1 cellular context compared by ENCODE assay signal in the genomic region with DNA sequence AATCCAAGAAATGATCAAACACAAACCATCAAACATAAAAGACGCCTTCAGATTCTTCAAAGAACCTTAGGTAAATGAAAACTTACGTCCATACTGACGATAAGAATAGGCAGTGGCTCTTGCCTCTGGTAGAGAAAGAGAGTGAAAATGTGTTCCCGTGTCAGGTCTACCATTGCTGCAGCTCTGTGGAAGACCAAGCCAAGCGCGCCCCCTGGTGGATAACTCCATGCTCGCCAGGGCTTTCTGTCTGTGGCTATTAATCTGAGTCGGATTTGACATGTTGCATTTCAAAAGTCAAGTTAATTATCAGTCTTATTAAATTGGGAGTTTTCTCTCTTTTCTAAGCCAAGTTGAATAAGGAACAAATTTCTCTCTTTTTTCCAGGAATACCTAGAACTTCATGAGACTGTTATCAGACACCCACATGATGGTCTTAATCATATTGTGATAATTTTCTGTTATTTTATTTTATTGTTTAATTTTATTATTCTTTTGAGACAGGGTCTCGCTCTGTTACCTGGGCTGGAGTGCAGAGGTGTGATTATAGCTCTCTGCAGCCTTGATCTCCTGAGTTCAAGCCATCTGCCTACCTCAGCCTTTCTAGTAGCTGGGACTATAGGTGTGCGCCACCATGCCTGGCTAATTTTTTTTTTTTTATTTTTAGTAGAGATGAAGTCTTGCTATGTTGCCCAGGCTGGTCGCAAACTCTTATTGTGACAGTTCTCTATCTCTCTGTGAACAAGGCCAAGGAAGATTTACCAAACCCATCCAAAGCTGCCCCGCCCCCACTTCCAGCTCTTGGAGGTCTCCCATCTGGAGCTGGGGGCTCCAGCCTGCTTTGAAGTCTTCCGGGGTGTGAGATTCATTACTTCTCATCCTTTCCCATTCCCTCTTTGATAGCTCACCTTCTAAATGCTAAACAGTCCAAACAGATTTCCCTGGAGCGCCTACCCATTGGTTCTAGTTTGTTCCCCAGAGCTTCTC.
TF ChIP-seq lines count a peak whose summit lies in the region.

No MANE protein-coding gene starts in this region.

TF ChIP-seq in K562, 482 proteins besides CTCF, POLR2A, EP300 and RAD21 (continued from another document and continues in another):
- TF ChIP-seq STAG1 (CRISPR knock-in tag; IDR thresholded peaks at IDR 0.05; ENCODE audit: borderline replicate concordance) = peak; percentile 81; the same call in 1 of the 2 replicates
- TF ChIP-seq KLF16 (IDR thresholded peaks at IDR 0.05) = peak; percentile 35; the same call in 1 of the 2 replicates
- TF ChIP-seq ZNF24 (IDR thresholded peaks at IDR 0.05) = peak; percentile 49; the same call in 1 of the 2 replicates
- peak; percentile 53; the same call in 1 of the 2 replicates for TF ChIP-seq JUND (IDR thresholded peaks at IDR 0.05; ENCODE audit: borderline replicate concordance, low read depth, low read length)
- TF ChIP-seq JUND (tag; IDR thresholded peaks at IDR 0.05; ENCODE audit: borderline replicate concordance, low read depth, low read length) = no peak; the same call in 2 of the 3 replicates
- TF ChIP-seq TEAD2 (tag; IDR thresholded peaks at IDR 0.05) = no peak
- TF ChIP-seq ZC3H11A (IDR thresholded peaks at IDR 0.05; ENCODE audit: low read depth, low read length) = no peak
- peak; percentile 61; the same call in 1 of the 2 replicates for TF ChIP-seq NBN (IDR thresholded peaks at IDR 0.05; ENCODE audit: low read depth)
- TF ChIP-seq ZNF174 (CRISPR knock-in tag; IDR thresholded peaks at IDR 0.05) = no peak
- TF ChIP-seq, protein P1, sequence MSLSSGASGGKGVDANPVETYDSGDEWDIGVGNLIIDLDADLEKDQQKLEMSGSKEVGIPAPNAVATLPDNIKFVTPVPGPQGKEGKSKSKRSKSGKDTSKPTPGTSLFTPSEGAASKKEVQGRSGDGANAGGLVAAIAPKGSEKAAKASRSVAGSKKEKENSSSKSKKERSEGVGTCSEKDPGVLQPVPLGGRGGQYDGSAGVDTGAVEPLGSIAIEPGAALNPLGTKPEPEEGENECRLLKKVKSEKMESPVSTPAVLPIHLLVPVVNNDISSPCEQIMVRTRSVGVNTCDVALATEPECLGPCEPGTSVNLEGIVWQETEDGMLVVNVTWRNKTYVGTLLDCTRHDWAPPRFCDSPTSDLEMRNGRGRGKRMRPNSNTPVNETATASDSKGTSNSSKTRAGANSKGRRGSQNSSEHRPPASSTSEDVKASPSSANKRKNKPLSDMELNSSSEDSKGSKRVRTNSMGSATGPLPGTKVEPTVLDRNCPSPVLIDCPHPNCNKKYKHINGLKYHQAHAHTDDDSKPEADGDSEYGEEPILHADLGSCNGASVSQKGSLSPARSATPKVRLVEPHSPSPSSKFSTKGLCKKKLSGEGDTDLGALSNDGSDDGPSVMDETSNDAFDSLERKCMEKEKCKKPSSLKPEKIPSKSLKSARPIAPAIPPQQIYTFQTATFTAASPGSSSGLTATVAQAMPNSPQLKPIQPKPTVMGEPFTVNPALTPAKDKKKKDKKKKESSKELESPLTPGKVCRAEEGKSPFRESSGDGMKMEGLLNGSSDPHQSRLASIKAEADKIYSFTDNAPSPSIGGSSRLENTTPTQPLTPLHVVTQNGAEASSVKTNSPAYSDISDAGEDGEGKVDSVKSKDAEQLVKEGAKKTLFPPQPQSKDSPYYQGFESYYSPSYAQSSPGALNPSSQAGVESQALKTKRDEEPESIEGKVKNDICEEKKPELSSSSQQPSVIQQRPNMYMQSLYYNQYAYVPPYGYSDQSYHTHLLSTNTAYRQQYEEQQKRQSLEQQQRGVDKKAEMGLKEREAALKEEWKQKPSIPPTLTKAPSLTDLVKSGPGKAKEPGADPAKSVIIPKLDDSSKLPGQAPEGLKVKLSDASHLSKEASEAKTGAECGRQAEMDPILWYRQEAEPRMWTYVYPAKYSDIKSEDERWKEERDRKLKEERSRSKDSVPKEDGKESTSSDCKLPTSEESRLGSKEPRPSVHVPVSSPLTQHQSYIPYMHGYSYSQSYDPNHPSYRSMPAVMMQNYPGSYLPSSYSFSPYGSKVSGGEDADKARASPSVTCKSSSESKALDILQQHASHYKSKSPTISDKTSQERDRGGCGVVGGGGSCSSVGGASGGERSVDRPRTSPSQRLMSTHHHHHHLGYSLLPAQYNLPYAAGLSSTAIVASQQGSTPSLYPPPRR (CRISPR knock-in tag; IDR thresholded peaks at IDR 0.05; ENCODE audit: borderline replicate concordance) = no peak
- TF ChIP-seq NFATC3 (IDR thresholded peaks at IDR 0.05) = no peak
- no peak for TF ChIP-seq TARDBP (IDR thresholded peaks at IDR 0.05)
- TF ChIP-seq CEBPB (tag; IDR thresholded peaks at IDR 0.05) = no peak
- TF ChIP-seq RBM22 (IDR thresholded peaks at IDR 0.05; ENCODE audit: low read depth, low read length, poor library complexity, severe bottlenecking) = no peak
- TF ChIP-seq, protein P2, sequence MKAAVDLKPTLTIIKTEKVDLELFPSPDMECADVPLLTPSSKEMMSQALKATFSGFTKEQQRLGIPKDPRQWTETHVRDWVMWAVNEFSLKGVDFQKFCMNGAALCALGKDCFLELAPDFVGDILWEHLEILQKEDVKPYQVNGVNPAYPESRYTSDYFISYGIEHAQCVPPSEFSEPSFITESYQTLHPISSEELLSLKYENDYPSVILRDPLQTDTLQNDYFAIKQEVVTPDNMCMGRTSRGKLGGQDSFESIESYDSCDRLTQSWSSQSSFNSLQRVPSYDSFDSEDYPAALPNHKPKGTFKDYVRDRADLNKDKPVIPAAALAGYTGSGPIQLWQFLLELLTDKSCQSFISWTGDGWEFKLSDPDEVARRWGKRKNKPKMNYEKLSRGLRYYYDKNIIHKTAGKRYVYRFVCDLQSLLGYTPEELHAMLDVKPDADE (conservative IDR thresholded peaks at IDR 0.05; ENCODE audit: control insufficient read depth, low read depth, low read length) = no peak
- TF ChIP-seq CBX2 (IDR thresholded peaks at IDR 0.05; ENCODE audit: insufficient read depth, low read length, poor library complexity, severe bottlenecking) = no peak
- TF ChIP-seq FOXK2 (conservative IDR thresholded peaks at IDR 0.05 in 1 of 2, IDR thresholded peaks at IDR 0.05 in 1 of 2; ENCODE audit: low read depth in 2 of 2) = no peak
- TF ChIP-seq, protein P3, sequence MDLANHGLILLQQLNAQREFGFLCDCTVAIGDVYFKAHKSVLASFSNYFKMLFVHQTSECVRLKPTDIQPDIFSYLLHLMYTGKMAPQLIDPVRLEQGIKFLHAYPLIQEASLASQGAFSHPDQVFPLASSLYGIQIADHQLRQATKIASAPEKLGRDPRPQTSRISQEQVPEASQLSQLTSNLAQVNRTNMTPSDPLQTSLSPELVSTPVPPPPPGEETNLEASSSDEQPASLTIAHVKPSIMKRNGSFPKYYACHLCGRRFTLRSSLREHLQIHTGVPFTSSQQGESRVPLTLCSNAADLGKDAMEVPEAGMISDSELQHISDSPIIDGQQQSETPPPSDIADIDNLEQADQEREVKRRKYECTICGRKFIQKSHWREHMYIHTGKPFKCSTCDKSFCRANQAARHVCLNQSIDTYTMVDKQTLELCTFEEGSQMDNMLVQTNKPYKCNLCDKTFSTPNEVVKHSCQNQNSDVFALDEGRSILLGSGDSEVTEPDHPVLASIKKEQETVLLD (IDR thresholded peaks at IDR 0.05) = no peak
- TF ChIP-seq ZNF589 (CRISPR knock-in tag; IDR thresholded peaks at IDR 0.05; ENCODE audit: low read depth) = no peak
- TF ChIP-seq ZNF408 (CRISPR knock-in tag; IDR thresholded peaks at IDR 0.05; ENCODE audit: low read depth) = no peak
- TF ChIP-seq MAZ (CRISPR knock-in tag; conservative IDR thresholded peaks at IDR 0.05 in 1 of 2, IDR thresholded peaks at IDR 0.05 in 1 of 2) = peak in 1 of 2 experiments; percentile 54; a peak in 1 of 4 replicates
- no peak for TF ChIP-seq PYGO2 (tag; IDR thresholded peaks at IDR 0.05)
- TF ChIP-seq POLR2B (IDR thresholded peaks at IDR 0.05; ENCODE audit: low read depth, partially characterized antibody) = no peak
- no peak for TF ChIP-seq XRCC5 (IDR thresholded peaks at IDR 0.05; ENCODE audit: low read depth, low read length)
- TF ChIP-seq, protein P4, sequence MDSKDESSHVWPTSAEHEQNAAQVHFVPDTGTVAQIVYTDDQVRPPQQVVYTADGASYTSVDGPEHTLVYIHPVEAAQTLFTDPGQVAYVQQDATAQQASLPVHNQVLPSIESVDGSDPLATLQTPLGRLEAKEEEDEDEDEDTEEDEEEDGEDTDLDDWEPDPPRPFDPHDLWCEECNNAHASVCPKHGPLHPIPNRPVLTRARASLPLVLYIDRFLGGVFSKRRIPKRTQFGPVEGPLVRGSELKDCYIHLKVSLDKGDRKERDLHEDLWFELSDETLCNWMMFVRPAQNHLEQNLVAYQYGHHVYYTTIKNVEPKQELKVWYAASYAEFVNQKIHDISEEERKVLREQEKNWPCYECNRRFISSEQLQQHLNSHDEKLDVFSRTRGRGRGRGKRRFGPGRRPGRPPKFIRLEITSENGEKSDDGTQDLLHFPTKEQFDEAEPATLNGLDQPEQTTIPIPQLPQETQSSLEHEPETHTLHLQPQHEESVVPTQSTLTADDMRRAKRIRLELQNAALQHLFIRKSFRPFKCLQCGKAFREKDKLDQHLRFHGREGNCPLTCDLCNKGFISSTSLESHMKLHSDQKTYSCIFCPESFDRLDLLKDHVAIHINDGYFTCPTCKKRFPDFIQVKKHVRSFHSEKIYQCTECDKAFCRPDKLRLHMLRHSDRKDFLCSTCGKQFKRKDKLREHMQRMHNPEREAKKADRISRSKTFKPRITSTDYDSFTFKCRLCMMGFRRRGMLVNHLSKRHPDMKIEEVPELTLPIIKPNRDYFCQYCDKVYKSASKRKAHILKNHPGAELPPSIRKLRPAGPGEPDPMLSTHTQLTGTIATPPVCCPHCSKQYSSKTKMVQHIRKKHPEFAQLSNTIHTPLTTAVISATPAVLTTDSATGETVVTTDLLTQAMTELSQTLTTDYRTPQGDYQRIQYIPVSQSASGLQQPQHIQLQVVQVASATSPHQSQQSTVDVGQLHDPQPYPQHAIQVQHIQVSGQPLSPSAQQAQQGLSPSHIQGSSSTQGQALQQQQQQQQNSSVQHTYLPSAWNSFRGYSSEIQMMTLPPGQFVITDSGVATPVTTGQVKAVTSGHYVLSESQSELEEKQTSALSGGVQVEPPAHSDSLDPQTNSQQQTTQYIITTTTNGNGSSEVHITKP (IDR thresholded peaks at IDR 0.05; ENCODE audit: partially characterized antibody) = no peak
- no peak for TF ChIP-seq PHB (CRISPR knock-in tag; IDR thresholded peaks at IDR 0.05)
- no peak for TF ChIP-seq SREBF1 (IDR thresholded peaks at IDR 0.05; ENCODE audit: borderline replicate concordance, low read depth, low read length)
- TF ChIP-seq, protein P5, sequence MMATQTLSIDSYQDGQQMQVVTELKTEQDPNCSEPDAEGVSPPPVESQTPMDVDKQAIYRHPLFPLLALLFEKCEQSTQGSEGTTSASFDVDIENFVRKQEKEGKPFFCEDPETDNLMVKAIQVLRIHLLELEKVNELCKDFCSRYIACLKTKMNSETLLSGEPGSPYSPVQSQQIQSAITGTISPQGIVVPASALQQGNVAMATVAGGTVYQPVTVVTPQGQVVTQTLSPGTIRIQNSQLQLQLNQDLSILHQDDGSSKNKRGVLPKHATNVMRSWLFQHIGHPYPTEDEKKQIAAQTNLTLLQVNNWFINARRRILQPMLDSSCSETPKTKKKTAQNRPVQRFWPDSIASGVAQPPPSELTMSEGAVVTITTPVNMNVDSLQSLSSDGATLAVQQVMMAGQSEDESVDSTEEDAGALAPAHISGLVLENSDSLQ (IDR thresholded peaks at IDR 0.05) = peak; percentile 59
- TF ChIP-seq, protein P6, sequence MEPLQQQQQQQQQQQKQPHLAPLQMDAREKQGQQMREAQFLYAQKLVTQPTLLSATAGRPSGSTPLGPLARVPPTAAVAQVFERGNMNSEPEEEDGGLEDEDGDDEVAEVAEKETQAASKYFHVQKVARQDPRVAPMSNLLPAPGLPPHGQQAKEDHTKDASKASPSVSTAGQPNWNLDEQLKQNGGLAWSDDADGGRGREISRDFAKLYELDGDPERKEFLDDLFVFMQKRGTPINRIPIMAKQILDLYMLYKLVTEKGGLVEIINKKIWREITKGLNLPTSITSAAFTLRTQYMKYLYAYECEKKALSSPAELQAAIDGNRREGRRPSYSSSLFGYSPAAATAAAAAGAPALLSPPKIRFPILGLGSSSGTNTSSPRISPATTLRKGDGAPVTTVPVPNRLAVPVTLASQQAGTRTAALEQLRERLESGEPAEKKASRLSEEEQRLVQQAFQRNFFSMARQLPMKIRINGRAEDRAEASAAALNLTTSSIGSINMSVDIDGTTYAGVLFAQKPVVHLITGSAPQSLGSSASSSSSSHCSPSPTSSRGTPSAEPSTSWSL (CRISPR knock-in tag; IDR thresholded peaks at IDR 0.05; ENCODE audit: borderline replicate concordance) = no peak
